Comparison of ENCODE assay signal across 24 cellular contexts in the genomic region with DNA sequence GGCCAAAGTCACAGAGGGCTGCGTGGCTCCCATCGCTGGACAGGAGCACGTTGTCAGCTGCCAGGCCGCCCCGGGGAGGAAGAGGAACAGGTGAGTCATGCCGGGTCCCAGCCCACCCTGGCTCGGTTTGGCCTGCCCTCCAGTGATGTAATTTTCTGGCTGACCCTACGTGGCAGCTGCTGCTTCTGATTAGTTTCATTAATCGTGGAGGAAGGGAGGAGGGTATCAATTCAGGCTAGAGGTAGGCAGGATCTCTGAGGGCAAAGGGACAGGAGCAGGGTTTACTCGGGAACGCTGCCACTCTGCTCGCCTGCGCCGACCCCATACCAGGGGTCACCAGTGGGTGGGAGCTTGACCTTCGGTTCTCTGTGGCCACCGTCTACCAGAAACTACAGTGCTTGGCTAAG. TPM values are rescaled to one million over a fixed set of nuclear protein-coding genes. Genes with fewer than 3 reads are reported as not detected.
DNase-seq lines count a peak whose midpoint lies in the region; FAIRE-seq and TF ChIP-seq lines count a peak whose summit lies in the region.
"Had no signal": no experiment of that assay in that cellular context is flagged by ENCODE, and none has a peak within 500 bp of the region (broad histone marks: within the 10 kb centered on the region; RNA-seq: fewer than 3 reads in every experiment).

No MANE protein-coding gene starts in this region.

- H2BK120ac ChIP-seq in mesenchymal stem cell (ENCODE audit: low read depth, low read length), result no peak overlapping the region

- H3K14ac ChIP-seq in mesenchymal stem cell (ENCODE audit: low read length in 2 of 2), result no peak overlapping the region

- H3K27me3 Mint-ChIP-seq in activated CD4-positive, alpha-beta T cell treated with anti-CD3 and anti-CD28 coated beads, Interleukin-2, amount 10 ng/mL, durations not matched to agents 24 days and 14 days, result no peaks in the 10 kb centered on the region
- no peaks in the 10 kb centered on the region for H3K27me3 Mint-ChIP-seq in activated CD4-positive, alpha-beta T cell treated with anti-CD3 and anti-CD28 coated beads, Interleukin-2, amount 10 ng/mL, durations not matched to agents 7 days and 5 days
- H3K27me3 Mint-ChIP-seq in astrocyte (ENCODE audit: low read depth, unreplicated experiment), result no peaks in the 10 kb centered on the region
- H3K27me3 Mint-ChIP-seq: progenitor cell of endocrine pancreas had no signal

- H3K36me3 Mint-ChIP-seq in activated CD4-positive, alpha-beta T cell treated with anti-CD3 and anti-CD28 coated beads, Interleukin-2, amount 10 ng/mL, durations not matched to agents 24 days and 14 days (ENCODE audit: low read depth), result peaks cover 48% of the 10 kb centered on the region
- peaks cover 35% of the 10 kb centered on the region for H3K36me3 Mint-ChIP-seq in activated CD4-positive, alpha-beta T cell treated with anti-CD3 and anti-CD28 coated beads, Interleukin-2, amount 10 ng/mL, durations not matched to agents 7 days and 5 days (ENCODE audit: low read depth)
- H3K36me3 Mint-ChIP-seq in astrocyte (ENCODE audit: low read depth, unreplicated experiment), result peaks cover 21% of the 10 kb centered on the region

- no peak overlapping the region for H3K4me2 ChIP-seq in astrocyte (ENCODE audit: low read length)
- no peak overlapping the region for H3K4me2 ChIP-seq in mesenchymal stem cell (ENCODE audit: low read length, poor library complexity, severe bottlenecking)

- 84% methylated on average over 15 of the region's 16 CpGs for WGBS in mesenchymal stem cell
- WGBS in thyroid gland, 2 donors, result 88 to 92% methylated on average over 12 to 16 of the region's 16 CpGs

- H3K9ac ChIP-seq in astrocyte (ENCODE audit: low read length) (peak overlapping the region; percentile 22), mesenchymal stem cell (ENCODE audit: low read length) (peak overlapping the region; percentile 23)

- H2BK12ac ChIP-seq in mesenchymal stem cell (ENCODE audit: low read length in 2 of 2), result peak overlapping the region in 1 of 2 experiments; percentile 3

- H4K8ac ChIP-seq in mesenchymal stem cell (ENCODE audit: low read length), result peak overlapping the region; percentile 57

- no peak for DNase-seq in activated CD4-positive, alpha-beta T cell treated with anti-CD3 and anti-CD28 coated beads, Interleukin-2, amount 10 ng/mL, durations not matched to agents 24 days and 14 days
- DNase-seq in activated CD4-positive, alpha-beta T cell treated with anti-CD3 and anti-CD28 coated beads, Interleukin-2, amount 10 ng/mL, durations not matched to agents 7 days and 5 days, result no peak
- DNase-seq in HTR-8/SVneo (ENCODE audit: insufficient read length, low spot score) (no peak), astrocyte (ENCODE audit: low read depth) (peak; percentile 52), mesenchymal stem cell (no peak), tibial artery (no peak), thyroid gland (no peak), NCI-H524 treated with DMSO at 0.1 percent for 48 hours (lab: John Stamatoyannopoulos, UW) (no peak)
- DNase-seq: 8988T; activated CD4-positive, alpha-beta T cell treated with anti-CD3 and anti-CD28 coated beads, Interleukin-2, amount 50 U/mL, for 1 hour; activated CD8-positive, alpha-beta memory T cell treated with anti-CD3 and anti-CD28 coated beads, Interleukin-2, amount 50 U/mL, for 4 hours; activated gamma-delta T cell; amygdala; DMS79 treated with DMSO at 0.1 percent for 48 hours; heart left ventricle; mucosa of descending colon; NCI-H1092; NCI-H2029 treated with DMSO at 0.1 percent for 48 hours; small intestine; stimulated activated naive CD4-positive, alpha-beta T cell treated with Interleukin-2 at 50 U/mL for 16 hours; T-helper 1 cell had no signal

- H3K4me3 Mint-ChIP-seq in activated CD4-positive, alpha-beta T cell treated with anti-CD3 and anti-CD28 coated beads, Interleukin-2, amount 10 ng/mL, durations not matched to agents 24 days and 14 days, result no peak overlapping the region
- no peak overlapping the region for H3K4me3 Mint-ChIP-seq in activated CD4-positive, alpha-beta T cell treated with anti-CD3 and anti-CD28 coated beads, Interleukin-2, amount 10 ng/mL, durations not matched to agents 7 days and 5 days
- H3K4me3 Mint-ChIP-seq in astrocyte (ENCODE audit: unreplicated experiment), result no peak overlapping the region

- H3K9me3 Mint-ChIP-seq in activated CD4-positive, alpha-beta T cell treated with anti-CD3 and anti-CD28 coated beads, Interleukin-2, amount 10 ng/mL, durations not matched to agents 24 days and 14 days, result no peaks in the 10 kb centered on the region
- H3K9me3 Mint-ChIP-seq in activated CD4-positive, alpha-beta T cell treated with anti-CD3 and anti-CD28 coated beads, Interleukin-2, amount 10 ng/mL, durations not matched to agents 7 days and 5 days, result no peaks in the 10 kb centered on the region
- H3K9me3 Mint-ChIP-seq in astrocyte (ENCODE audit: unreplicated experiment), result no peaks in the 10 kb centered on the region

- H3K79me2 ChIP-seq in astrocyte (ENCODE audit: insufficient read depth, low read length), result no peaks in the 10 kb centered on the region

- no peak overlapping the region for H2AK5ac ChIP-seq in mesenchymal stem cell (ENCODE audit: low read length, severe bottlenecking)

- peaks cover 26% of the 10 kb centered on the region for H3K36me3 ChIP-seq in astrocyte (ENCODE audit: insufficient read depth, low read length)
- peaks cover 59 to 61% of the 10 kb centered on the region in 2 experiments for H3K36me3 ChIP-seq in mesenchymal stem cell (ENCODE audit: control insufficient read depth in 1 of 2, insufficient read depth in 2 of 2, low read depth in 1 of 2, low read length in 2 of 2)
- peaks cover 42 to 61% (median 58%) of the 10 kb centered on the region in 3 donors for H3K36me3 ChIP-seq in tibial artery
- peaks cover 44 to 45% of the 10 kb centered on the region in 2 donors for H3K36me3 ChIP-seq in thyroid gland

- peak overlapping the region; percentile 10 for H3K27ac ChIP-seq in astrocyte (ENCODE audit: low read depth, low read length)
- H3K27ac ChIP-seq in mesenchymal stem cell (ENCODE audit: low read length, poor library complexity, severe bottlenecking), result no peak overlapping the region
- H3K27ac ChIP-seq in tibial artery, result no peak overlapping the region
- H3K27ac ChIP-seq in thyroid gland, result no peak overlapping the region
- H3K27ac ChIP-seq: SJSA1 had no signal

- peaks cover 46% of the 10 kb centered on the region for H4K20me1 ChIP-seq in astrocyte (ENCODE audit: insufficient read depth, low read length)

- no peak overlapping the region for H3K18ac ChIP-seq in mesenchymal stem cell (ENCODE audit: low read depth in 1 of 2, low read length in 2 of 2)

- H2BK15ac ChIP-seq in mesenchymal stem cell (ENCODE audit: low read depth, poor library complexity, severe bottlenecking), result no peak overlapping the region

- TF ChIP-seq CTCF in astrocyte (IDR thresholded peaks at IDR 0.05; ENCODE audit: insufficient read depth, low read depth, low read length) (no peak), tibial artery (IDR thresholded peaks at IDR 0.05) (no peak), thyroid gland (IDR thresholded peaks at IDR 0.05) (no peak)

- H4K91ac ChIP-seq in mesenchymal stem cell (ENCODE audit: low read length), result no peak overlapping the region

- peaks cover 21% of the 10 kb centered on the region for H3K4me1 ChIP-seq in astrocyte (ENCODE audit: insufficient read depth, low read length)
- H3K4me1 ChIP-seq in mesenchymal stem cell (ENCODE audit: control insufficient read depth, insufficient read depth, low read depth, low read length), result peaks cover 19% of the 10 kb centered on the region
- H3K4me1 ChIP-seq in tibial artery, result peaks cover 3 to 14% (median 12%) of the 10 kb centered on the region in 4 donors
- H3K4me1 ChIP-seq in thyroid gland, result peaks cover 13 to 14% of the 10 kb centered on the region in 2 donors

- peak overlapping the region; percentile 45 for H3K27ac Mint-ChIP-seq in activated CD4-positive, alpha-beta T cell treated with anti-CD3 and anti-CD28 coated beads, Interleukin-2, amount 10 ng/mL, durations not matched to agents 24 days and 14 days
- no peak overlapping the region for H3K27ac Mint-ChIP-seq in activated CD4-positive, alpha-beta T cell treated with anti-CD3 and anti-CD28 coated beads, Interleukin-2, amount 10 ng/mL, durations not matched to agents 7 days and 5 days
- no peak overlapping the region for H3K27ac Mint-ChIP-seq in astrocyte (ENCODE audit: unreplicated experiment)
- H3K27ac Mint-ChIP-seq: progenitor cell of endocrine pancreas had no signal

- peaks cover 32% of the 10 kb centered on the region for H3K79me1 ChIP-seq in mesenchymal stem cell (replicated peaks; ENCODE audit: low read length, poor library complexity, severe bottlenecking)

- peaks cover 29% of the 10 kb centered on the region for H3K4me1 Mint-ChIP-seq in activated CD4-positive, alpha-beta T cell treated with anti-CD3 and anti-CD28 coated beads, Interleukin-2, amount 10 ng/mL, durations not matched to agents 24 days and 14 days
- peaks cover 11% of the 10 kb centered on the region for H3K4me1 Mint-ChIP-seq in activated CD4-positive, alpha-beta T cell treated with anti-CD3 and anti-CD28 coated beads, Interleukin-2, amount 10 ng/mL, durations not matched to agents 7 days and 5 days
- no peaks in the 10 kb centered on the region for H3K4me1 Mint-ChIP-seq in astrocyte (ENCODE audit: low read depth, unreplicated experiment)

- no peaks in the 10 kb centered on the region for H3K9me3 ChIP-seq in astrocyte (ENCODE audit: insufficient read depth, low read depth, low read length)
- H3K9me3 ChIP-seq in mesenchymal stem cell (ENCODE audit: control insufficient read depth, low read length), result no peaks in the 10 kb centered on the region
- no peaks in the 10 kb centered on the region for H3K9me3 ChIP-seq in tibial artery
- H3K9me3 ChIP-seq in thyroid gland, result no peaks in the 10 kb centered on the region
- H3K9me3 ChIP-seq: heart left ventricle, mucosa of descending colon, SJSA1 had no signal

- H3K4me3 ChIP-seq in astrocyte (ENCODE audit: insufficient read depth, low read depth, low read length), result no peak overlapping the region
- H3K4me3 ChIP-seq in mesenchymal stem cell (ENCODE audit: insufficient read depth in 1 of 2, low read depth in 1 of 2, low read length in 2 of 2), result no peak overlapping the region
- H3K4me3 ChIP-seq in tibial artery, result no peak overlapping the region
- no peak overlapping the region for H3K4me3 ChIP-seq in thyroid gland (replicated peaks in 1 of 3)
- H3K4me3 ChIP-seq: heart left ventricle, mucosa of descending colon, SJSA1 had no signal

- no peak overlapping the region for H2BK5ac ChIP-seq in mesenchymal stem cell (ENCODE audit: low read depth, low read length, poor library complexity, severe bottlenecking)

- no peak for TF ChIP-seq POLR2A in thyroid gland (IDR thresholded peaks at IDR 0.05)

- CTCF ChIA-PET in activated CD4-positive, alpha-beta T cell treated with anti-CD3 and anti-CD28 coated beads, Interleukin-2, amount 10 ng/mL, durations not matched to agents 7 days and 5 days (lab: Charles Lee), result interaction anchor here (1.4 kb wide), 1 partner anchor 54 kb away, joined by 4 read pairs; no protein-coding TSS in a partner anchor

- H2AFZ ChIP-seq in astrocyte (ENCODE audit: low read depth, low read length), result no peak overlapping the region
- no peak overlapping the region for H2AFZ ChIP-seq in mesenchymal stem cell (ENCODE audit: low read depth, low read length)

- FAIRE-seq in HTR-8/SVneo (lab: Jason Lieb, UNC) (peak; percentile 74), astrocyte (lab: Jason Lieb, UNC) (no peak)
- FAIRE-seq: small intestine had no signal

- intact Hi-C loops in activated CD4-positive, alpha-beta T cell treated with anti-CD3 and anti-CD28 coated beads, Interleukin-2, amount 10 ng/mL, durations not matched to agents 24 days and 14 days (cut with micrococcal nuclease), result no loop called here
- intact Hi-C loops in tibial artery (cut with DNase I; ENCODE audit: low total_unique reads), result no loop called here
- intact Hi-C loops in thyroid gland (cut with DNase I), result no loop called here

- POLR2A ChIA-PET in activated CD4-positive, alpha-beta T cell treated with anti-CD3 and anti-CD28 coated beads, Interleukin-2, amount 10 ng/mL, durations not matched to agents 7 days and 5 days (lab: Charles Lee), result no interaction called here

- no peak overlapping the region for H3K4ac ChIP-seq in mesenchymal stem cell (ENCODE audit: low read depth in 1 of 2, low read length in 2 of 2)

- H3K23ac ChIP-seq in mesenchymal stem cell (ENCODE audit: low read length in 2 of 2), result no peak overlapping the region

- H3K27me3 ChIP-seq in astrocyte (ENCODE audit: insufficient read depth, low read length) (no peaks in the 10 kb centered on the region), mesenchymal stem cell (ENCODE audit: control insufficient read depth in 1 of 2, insufficient read depth in 1 of 2, low read length in 2 of 2) (peaks cover 0 to 13% of the 10 kb centered on the region in 2 experiments), tibial artery (no peaks in the 10 kb centered on the region), thyroid gland (no peaks in the 10 kb centered on the region)
- H3K27me3 ChIP-seq: heart left ventricle, SJSA1 had no signal

RNA-seq across cellular contexts. Expression of a gene that starts 11.7 kb away (rescaled TPM):
- 0.28 and 0.40 TPM in 2 replicates for total RNA-seq in activated CD4-positive, alpha-beta T cell treated with anti-CD3 and anti-CD28 coated beads, Interleukin-2, amount 10 ng/mL, durations not matched to agents 24 days and 14 days
- under 1 TPM; 0.27 to 0.67 TPM for total RNA-seq in activated CD4-positive, alpha-beta T cell treated with anti-CD3 and anti-CD28 coated beads, Interleukin-2, amount 10 ng/mL, durations not matched to agents 7 days and 5 days
- total RNA-seq in astrocyte (not detected in 2 replicates), thyroid gland (not detected)
- not detected for polyA plus RNA-seq in mesenchymal stem cell (2013, experiment 1 of 2)
- polyA plus RNA-seq in mesenchymal stem cell (2013, experiment 2 of 2), result not detected
- total RNA-seq: heart left ventricle, lower leg skin, SJSA1 had no signal
- polyA plus RNA-seq: heart left ventricle had no signal

RNA-seq across cellular contexts. Expression of a gene that starts 43.3 kb away (rescaled TPM):
- 57.4 and 61.0 TPM in 2 replicates for total RNA-seq in activated CD4-positive, alpha-beta T cell treated with anti-CD3 and anti-CD28 coated beads, Interleukin-2, amount 10 ng/mL, durations not matched to agents 24 days and 14 days
- 10 to 100 TPM; 25.8 to 26.0 TPM for total RNA-seq in activated CD4-positive, alpha-beta T cell treated with anti-CD3 and anti-CD28 coated beads, Interleukin-2, amount 10 ng/mL, durations not matched to agents 7 days and 5 days
- total RNA-seq in astrocyte, result 10.8 and 11.0 TPM in 2 replicates
- 1.1 TPM for polyA plus RNA-seq in mesenchymal stem cell (2013, experiment 1 of 2)
- 1.4 TPM for polyA plus RNA-seq in mesenchymal stem cell (2013, experiment 2 of 2)
- total RNA-seq in thyroid gland, result 10 to 100 TPM in 1 of 4 donors, 1 to 10 TPM in 3; 4.1 to 21.7 (median 6.2) TPM

RNA-seq across cellular contexts. Expression of a gene that starts 51.9 kb away (rescaled TPM):
- 325 and 329 TPM in 2 replicates for total RNA-seq in activated CD4-positive, alpha-beta T cell treated with anti-CD3 and anti-CD28 coated beads, Interleukin-2, amount 10 ng/mL, durations not matched to agents 24 days and 14 days
- 100 to 1,000 TPM; 391 to 410 TPM for total RNA-seq in activated CD4-positive, alpha-beta T cell treated with anti-CD3 and anti-CD28 coated beads, Interleukin-2, amount 10 ng/mL, durations not matched to agents 7 days and 5 days
- total RNA-seq in astrocyte (4.0 and 4.7 TPM in 2 replicates), thyroid gland (1 to 10 TPM; 3.2 to 7.6 (median 4.2) TPM)
- polyA plus RNA-seq in mesenchymal stem cell (2013, experiment 1 of 2), result 0.97 TPM
- polyA plus RNA-seq in mesenchymal stem cell (2013, experiment 2 of 2), result 0.99 TPM
- total RNA-seq: SJSA1 had no signal

Comparison
In these comparisons a context has a peak if more than half of its experiments do, and no peak if none do; other contexts are left out.
1. RNA of a gene that starts 51.9 kb away (total RNA-seq): 391 to 410 TPM in activated CD4-positive, alpha-beta T cell treated with anti-CD3 and anti-CD28 coated beads, Interleukin-2, amount 10 ng/mL, durations not matched to agents 7 days and 5 days and 325 to 329 TPM in activated CD4-positive, alpha-beta T cell treated with anti-CD3 and anti-CD28 coated beads, Interleukin-2, amount 10 ng/mL, durations not matched to agents 24 days and 14 days; 3.2 to 7.6 TPM in thyroid gland and 4.0 to 4.7 TPM in astrocyte; every median in the first group is over 10 times any median in the second.